Comparison of ENCODE assay signal across 33 cellular contexts in the genomic region with DNA sequence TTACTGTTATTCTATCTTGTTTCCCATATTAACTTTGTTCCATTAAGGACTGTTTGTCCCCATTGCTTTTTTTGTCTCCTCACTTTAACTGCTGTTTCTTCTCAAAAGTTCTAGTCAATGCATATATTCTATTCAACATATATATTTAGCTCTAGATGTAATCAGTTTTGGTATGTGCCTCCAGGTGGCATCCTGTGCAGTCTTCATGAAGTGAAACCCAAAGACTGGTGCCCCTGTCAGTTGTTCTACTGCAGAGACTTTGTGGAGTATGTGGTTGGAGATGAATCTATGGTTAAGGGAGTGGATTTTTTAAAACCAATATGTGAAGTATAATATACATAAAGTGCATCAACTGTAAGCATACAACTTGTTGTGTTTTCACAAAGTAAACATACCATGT. TPM values are rescaled to one million over a fixed set of nuclear protein-coding genes. Genes with fewer than 3 reads are reported as not detected.
"Had no signal": no experiment of that assay in that cellular context is flagged by ENCODE, and none has a peak within 500 bp of the region (broad histone marks: within the 10 kb centered on the region; RNA-seq: fewer than 3 reads in every experiment).

No MANE protein-coding gene starts in this region.

- DNase-seq: activated CD4-positive, alpha-beta memory T cell treated with anti-CD3 and anti-CD28 coated beads for 36 hours; activated CD4-positive, alpha-beta T cell treated with anti-CD3 and anti-CD28 coated beads for 4 hours; activated CD4-positive, alpha-beta T cell treated with anti-CD3 and anti-CD28 coated beads, Interleukin-2, amount 10 ng/mL, durations not matched to agents 24 days and 14 days; activated CD4-positive, alpha-beta T cell treated with anti-CD3 and anti-CD28 coated beads, Interleukin-2, amount 50 U/mL, for 1 hour; activated CD4-positive, alpha-beta T cell treated with anti-CD3 and anti-CD28 coated beads, Interleukin-2, amount 50 U/mL, for 4 hours; activated CD4-positive, CD25-positive, alpha-beta regulatory T cell; activated CD4-positive, CD25-positive, alpha-beta regulatory T cell treated with anti-CD3 and anti-CD28 coated beads, Interleukin-2, amount 50 U/mL, for 72 hours; activated CD8-positive, alpha-beta memory T cell treated with anti-CD3 and anti-CD28 coated beads, Interleukin-2, amount 50 U/mL, for 4 hours; activated CD8-positive, alpha-beta T cell treated with anti-CD3 and anti-CD28 coated beads for 36 hours; activated effector memory CD4-positive, alpha-beta T cell treated with anti-CD3 and anti-CD28 coated beads, Interleukin-2, amount 50 U/mL, for 16 hours; activated gamma-delta T cell treated with Interleukin-2 at 50 U/mL for 16 hours; activated naive CD4-positive, alpha-beta T cell; activated naive CD4-positive, alpha-beta T cell treated with anti-CD3 and anti-CD28 coated beads for 36 hours; activated naive CD4-positive, alpha-beta T cell treated with anti-CD3 and anti-CD28 coated beads, Interleukin-2, amount 50 U/mL, for 16 hours; activated naive CD8-positive, alpha-beta T cell treated with anti-CD3 and anti-CD28 coated beads for 36 hours; activated T-cell treated with anti-CD3 and anti-CD28 coated beads for 4 hours; activated T-cell treated with anti-CD3 and anti-CD28 coated beads, Interleukin-2, amount 50 U/mL, for 1 hour; activated T-cell treated with anti-CD3 and anti-CD28 coated beads, Interleukin-2, amount 50 U/mL, for 4 hours; activated T-cell treated with anti-CD3 and anti-CD28 coated beads, Interleukin-2, amount 50 U/mL, for 72 hours; adrenal gland; amniotic stem cell; aorta; body of pancreas; brain microvascular endothelial cell; central memory CD4-positive, alpha-beta T cell; T-helper 9 cell had no signal

- H3K9me3 ChIP-seq: adrenal gland, body of pancreas, breast epithelium had no signal

- H3K27ac Mint-ChIP-seq: activated CD4-positive, alpha-beta memory T cell treated with anti-CD3 and anti-CD28 coated beads for 36 hours; activated CD4-positive, alpha-beta T cell treated with anti-CD3 and anti-CD28 coated beads, Interleukin-2, amount 10 ng/mL, durations not matched to agents 24 days and 14 days; activated CD8-positive, alpha-beta T cell treated with anti-CD3 and anti-CD28 coated beads for 36 hours; activated naive CD4-positive, alpha-beta T cell treated with anti-CD3 and anti-CD28 coated beads for 36 hours; activated naive CD4-positive, alpha-beta T cell treated with anti-CD3 and anti-CD28 coated beads, Interleukin-2, amount 50 U/mL, for 72 hours; activated naive CD8-positive, alpha-beta T cell treated with anti-CD3 and anti-CD28 coated beads for 36 hours; activated T-cell treated with anti-CD3 and anti-CD28 coated beads, Interleukin-2, amount 50 U/mL, for 72 hours; activated T-helper 1 cell treated with anti-CD3 and anti-CD28 coated beads, Interleukin-12 subunit alpha, Interleukin-12 subunit beta, Interleukin-2, Interleukin-4 antibody, amounts not matched to agents 30 ng/mL and 10 ng/mL and 1 ng/mL, durations not matched to agents 14 hours and 24 hours and 36 hours; activated T-helper 17 cell treated with anti-CD3 and anti-CD28 coated beads, Interleukin-2, amount 50 U/mL, for 72 hours; T-helper 2 cell treated with Interferon-gamma antibody and Interleukin-4, amounts not matched to agents 5 μg/mL and 100 μg/mL, for 36 hours had no signal

- H3K4me3 Mint-ChIP-seq: activated CD4-positive, alpha-beta memory T cell treated with anti-CD3 and anti-CD28 coated beads for 36 hours; activated CD4-positive, alpha-beta T cell treated with anti-CD3 and anti-CD28 coated beads, Interleukin-2, amount 10 ng/mL, durations not matched to agents 24 days and 14 days; activated CD8-positive, alpha-beta T cell treated with anti-CD3 and anti-CD28 coated beads for 36 hours; activated naive CD4-positive, alpha-beta T cell treated with anti-CD3 and anti-CD28 coated beads for 36 hours; activated naive CD8-positive, alpha-beta T cell treated with anti-CD3 and anti-CD28 coated beads for 36 hours; activated T-cell treated with anti-CD3 and anti-CD28 coated beads, Interleukin-2, amount 50 U/mL, for 4 hours; activated T-cell treated with anti-CD3 and anti-CD28 coated beads, Interleukin-2, amount 50 U/mL, for 72 hours; activated T-helper 1 cell treated with anti-CD3 and anti-CD28 coated beads, Interleukin-12 subunit alpha, Interleukin-12 subunit beta, Interleukin-2, Interleukin-4 antibody, amounts not matched to agents 30 ng/mL and 10 ng/mL and 1 ng/mL, durations not matched to agents 14 hours and 24 hours and 36 hours; activated T-helper 17 cell treated with anti-CD3 and anti-CD28 coated beads, Interleukin-2, amount 50 U/mL, for 72 hours; T-helper 2 cell treated with Interferon-gamma antibody and Interleukin-4, amounts not matched to agents 5 μg/mL and 100 μg/mL, for 36 hours had no signal

- H3K27me3 ChIP-seq: adrenal gland, body of pancreas, brain microvascular endothelial cell, breast epithelium had no signal

- H3K36me3 ChIP-seq: adrenal gland, brain microvascular endothelial cell, breast epithelium had no signal

- H3K27me3 Mint-ChIP-seq: activated CD4-positive, alpha-beta memory T cell treated with anti-CD3 and anti-CD28 coated beads for 36 hours; activated CD4-positive, alpha-beta T cell treated with anti-CD3 and anti-CD28 coated beads, Interleukin-2, amount 10 ng/mL, durations not matched to agents 24 days and 14 days; activated CD8-positive, alpha-beta T cell treated with anti-CD3 and anti-CD28 coated beads for 36 hours; activated naive CD8-positive, alpha-beta T cell treated with anti-CD3 and anti-CD28 coated beads for 36 hours; activated T-helper 17 cell treated with anti-CD3 and anti-CD28 coated beads, Interleukin-2, amount 50 U/mL, for 72 hours had no signal

- H3K4me1 Mint-ChIP-seq: activated CD4-positive, alpha-beta T cell treated with anti-CD3 and anti-CD28 coated beads, Interleukin-2, amount 10 ng/mL, durations not matched to agents 24 days and 14 days; activated naive CD8-positive, alpha-beta T cell treated with anti-CD3 and anti-CD28 coated beads for 36 hours; activated T-helper 17 cell treated with anti-CD3 and anti-CD28 coated beads, Interleukin-2, amount 50 U/mL, for 72 hours had no signal

- H3K27ac ChIP-seq: adrenal gland, body of pancreas, brain microvascular endothelial cell, breast epithelium, VCaP had no signal

- H3K9me3 Mint-ChIP-seq: activated CD4-positive, alpha-beta memory T cell treated with anti-CD3 and anti-CD28 coated beads for 36 hours; activated T-cell treated with anti-CD3 and anti-CD28 coated beads, Interleukin-2, amount 50 U/mL, for 4 hours; activated T-helper 17 cell treated with anti-CD3 and anti-CD28 coated beads, Interleukin-2, amount 50 U/mL, for 72 hours had no signal

- H3K4me1 ChIP-seq: adrenal gland, body of pancreas, breast epithelium had no signal

- ATAC-seq: activated CD8-positive, alpha-beta T cell treated with anti-CD3 and anti-CD28 coated beads for 36 hours; activated naive CD4-positive, alpha-beta T cell treated with anti-CD3 and anti-CD28 coated beads, Interleukin-2, amount 50 U/mL, for 72 hours; activated T-cell treated with anti-CD3 and anti-CD28 coated beads, Interleukin-2, amount 50 U/mL, for 4 hours; activated T-cell treated with anti-CD3 and anti-CD28 coated beads, Interleukin-2, amount 50 U/mL, for 72 hours; activated T-helper 17 cell treated with anti-CD3 and anti-CD28 coated beads, Interleukin-2, amount 50 U/mL, for 72 hours; body of pancreas had no signal

- H3K4me3 ChIP-seq: adrenal gland, body of pancreas, breast epithelium had no signal

RNA-seq across cellular contexts. Expression of a gene that starts 59.4 kb away (rescaled TPM):
- total RNA-seq: astrocyte had no signal
- polyA plus RNA-seq: aorta had no signal
